Comparison of ENCODE assay signal across 1 cellular context in the genomic region with DNA sequence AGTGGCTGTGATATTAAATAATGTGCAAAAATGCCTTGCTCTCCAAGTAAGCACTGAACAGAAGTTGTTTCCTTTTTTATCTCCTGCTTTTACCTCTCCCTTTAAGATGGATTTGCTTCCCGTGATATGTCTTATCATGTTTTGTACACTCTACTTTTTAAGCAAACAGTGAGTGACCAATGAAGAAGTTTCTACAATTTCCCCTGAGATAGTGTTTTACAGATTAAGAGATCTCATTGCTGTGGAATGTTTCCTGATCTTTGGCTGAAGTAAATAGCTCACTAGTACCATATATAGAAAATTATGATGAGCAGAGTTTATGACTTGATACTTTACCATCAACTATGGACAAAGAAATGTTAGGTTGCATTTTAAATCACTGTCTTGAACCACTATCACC.
TF ChIP-seq lines count a peak whose summit lies in the region.

No MANE protein-coding gene starts in this region.

TF ChIP-seq in SK-N-SH treated with all-trans-retinoic acid at 6 μM for 48 hours, 23 proteins besides CTCF, POLR2A, EP300 and RAD21 (continued from another document):
- TF ChIP-seq, protein P1, sequence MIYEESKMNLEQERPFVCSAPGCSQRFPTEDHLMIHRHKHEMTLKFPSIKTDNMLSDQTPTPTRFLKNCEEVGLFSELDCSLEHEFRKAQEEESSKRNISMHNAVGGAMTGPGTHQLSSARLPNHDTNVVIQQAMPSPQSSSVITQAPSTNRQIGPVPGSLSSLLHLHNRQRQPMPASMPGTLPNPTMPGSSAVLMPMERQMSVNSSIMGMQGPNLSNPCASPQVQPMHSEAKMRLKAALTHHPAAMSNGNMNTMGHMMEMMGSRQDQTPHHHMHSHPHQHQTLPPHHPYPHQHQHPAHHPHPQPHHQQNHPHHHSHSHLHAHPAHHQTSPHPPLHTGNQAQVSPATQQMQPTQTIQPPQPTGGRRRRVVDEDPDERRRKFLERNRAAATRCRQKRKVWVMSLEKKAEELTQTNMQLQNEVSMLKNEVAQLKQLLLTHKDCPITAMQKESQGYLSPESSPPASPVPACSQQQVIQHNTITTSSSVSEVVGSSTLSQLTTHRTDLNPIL (CRISPR knock-in tag; IDR thresholded peaks at IDR 0.05; ENCODE audit: low read depth): no peak
- TF ChIP-seq SNAI2 (CRISPR knock-in tag; IDR thresholded peaks at IDR 0.05): no peak
- TF ChIP-seq RARB (CRISPR knock-in tag; IDR thresholded peaks at IDR 0.05): no peak
- TF ChIP-seq CSDC2 (CRISPR knock-in tag; IDR thresholded peaks at IDR 0.05): no peak
- no peak for TF ChIP-seq ISL1 (CRISPR knock-in tag; IDR thresholded peaks at IDR 0.05)
- no peak for TF ChIP-seq TOX (CRISPR knock-in tag; IDR thresholded peaks at IDR 0.05; ENCODE audit: borderline replicate concordance)
- no peak for TF ChIP-seq PPARA (CRISPR knock-in tag; IDR thresholded peaks at IDR 0.05; ENCODE audit: borderline replicate concordance)
- TF ChIP-seq GLIS3 (CRISPR knock-in tag; IDR thresholded peaks at IDR 0.05): no peak
- TF ChIP-seq ARNTL (CRISPR knock-in tag; IDR thresholded peaks at IDR 0.05; ENCODE audit: borderline replicate concordance, low read depth): no peak
- TF ChIP-seq BACH2 (CRISPR knock-in tag; IDR thresholded peaks at IDR 0.05; ENCODE audit: borderline replicate concordance): no peak
